In genomic region chrX:14398725-14399124, GRCh38 we compare ENCODE assay signal across 18 cellular contexts.
A peak's percentile ranks its signal among the peaks of the same experiment; 100 is the strongest.
DNase-seq lines count a peak whose midpoint lies in the region; ATAC-seq and TF ChIP-seq lines count a peak whose summit lies in the region.
"Had no signal": no experiment of that assay in that cellular context is flagged by ENCODE, and none has a peak within 500 bp of the region (broad histone marks: within the 10 kb centered on the region; RNA-seq: fewer than 3 reads in every experiment).

No MANE protein-coding gene starts in this region.

- ATAC-seq in mucosa of descending colon = peak; percentile 98
- no peak for ATAC-seq in Right ventricle myocardium inferior
- no peak for ATAC-seq in GM21528 (IDR thresholded peaks at IDR 0.05; ENCODE audit: low FRiP score, unreplicated experiment)
- ATAC-seq: natural killer cell treated with Interleukin-12 subunit alpha and Interleukin-12 subunit beta and Interleukin-15 and Interleukin-18, amount 100 ng/mL, for 72 hours had no signal

- no peak overlapping the region for H3K9ac ChIP-seq in colonic mucosa (ENCODE audit: low read depth in 2 of 2, low read length in 2 of 2)
- H3K9ac ChIP-seq: KMS-11 had no signal

- H3K4me1 ChIP-seq in colonic mucosa (no peaks in the 10 kb centered on the region), mucosa of descending colon (ENCODE audit: low read depth) (no peaks in the 10 kb centered on the region)

- H3K9me3 ChIP-seq in colonic mucosa (no peaks in the 10 kb centered on the region), mucosa of descending colon (no peaks in the 10 kb centered on the region)
- H3K9me3 ChIP-seq: thoracic aorta had no signal

- H3K36me3 ChIP-seq in colonic mucosa = no peaks in the 10 kb centered on the region
- H3K36me3 ChIP-seq in mucosa of descending colon (ENCODE audit: low read depth) = no peaks in the 10 kb centered on the region
- H3K36me3 ChIP-seq: thoracic aorta had no signal

- no peak for TF ChIP-seq CTCF in AG09309 (IDR thresholded peaks at IDR 0.05; ENCODE audit: control insufficient read depth, insufficient read depth, low read depth, low read length, missing control alignments)
- TF ChIP-seq CTCF in colonic mucosa (IDR thresholded peaks at IDR 0.05) = no peak
- TF ChIP-seq CTCF in mucosa of descending colon (IDR thresholded peaks at IDR 0.05) = no peak

- H3K27me3 ChIP-seq in colonic mucosa = no peaks in the 10 kb centered on the region

- H3K4me3 ChIP-seq in AG09309 (ENCODE audit: control insufficient read depth, low read depth, low read length) = no peak overlapping the region
- no peak overlapping the region for H3K4me3 ChIP-seq in colonic mucosa
- no peak overlapping the region for H3K4me3 ChIP-seq in mucosa of descending colon
- H3K4me3 ChIP-seq: coronary artery, thoracic aorta had no signal

- DNase-seq in AG09309 (ENCODE audit: low read depth) = peak; percentile 25
- peak; percentile 29 for DNase-seq in HPDE6-E6E7 (ENCODE audit: extremely low spot score)
- DNase-seq in colonic mucosa = peak; percentile 24
- peak in 2 of 3 donors; percentile 10 to 19 for DNase-seq in mucosa of descending colon
- no peak for DNase-seq in RPMI8226
- DNase-seq in Right ventricle myocardium inferior (ENCODE audit: missing footprints) = no peak
- DNase-seq in stimulated activated CD4-positive, alpha-beta T cell treated with anti-CD3 and anti-CD28 coated beads, Interleukin-4, amount 100 ng/mL, for 1 hour = no peak
- DNase-seq: activated CD4-positive, alpha-beta memory T cell treated with anti-CD3 and anti-CD28 coated beads for 36 hours; AML-193; H7; hippocampal formation; NCI-H1694; NCI-H446 treated with DMSO at 0.1 percent for 48 hours had no signal

- intact Hi-C loops in colonic mucosa (cut with DNase I) (no loop called here), mucosa of descending colon (cut with DNase I, micrococcal nuclease) (no loop called here), Right ventricle myocardium inferior (cut with DNase I) (no loop called here)

- no peak overlapping the region for H3K27ac ChIP-seq in colonic mucosa
- H3K27ac ChIP-seq: coronary artery, KMS-11, thoracic aorta had no signal

Comparison
In these comparisons a context has a peak if more than half of its experiments do, and no peak if none do; other contexts are left out.
1. DNase-seq: peak in AG09309 (single experiment), HPDE6-E6E7 (single experiment), colonic mucosa (single experiment) and mucosa of descending colon (2 of 3); none in RPMI8226 (single experiment), Right ventricle myocardium inferior (single experiment) and stimulated activated CD4-positive, alpha-beta T cell treated with anti-CD3 and anti-CD28 coated beads, Interleukin-4, amount 100 ng/mL, for 1 hour (single experiment).